Comparison of ENCODE assay signal across 34 cellular contexts in the genomic region with DNA sequence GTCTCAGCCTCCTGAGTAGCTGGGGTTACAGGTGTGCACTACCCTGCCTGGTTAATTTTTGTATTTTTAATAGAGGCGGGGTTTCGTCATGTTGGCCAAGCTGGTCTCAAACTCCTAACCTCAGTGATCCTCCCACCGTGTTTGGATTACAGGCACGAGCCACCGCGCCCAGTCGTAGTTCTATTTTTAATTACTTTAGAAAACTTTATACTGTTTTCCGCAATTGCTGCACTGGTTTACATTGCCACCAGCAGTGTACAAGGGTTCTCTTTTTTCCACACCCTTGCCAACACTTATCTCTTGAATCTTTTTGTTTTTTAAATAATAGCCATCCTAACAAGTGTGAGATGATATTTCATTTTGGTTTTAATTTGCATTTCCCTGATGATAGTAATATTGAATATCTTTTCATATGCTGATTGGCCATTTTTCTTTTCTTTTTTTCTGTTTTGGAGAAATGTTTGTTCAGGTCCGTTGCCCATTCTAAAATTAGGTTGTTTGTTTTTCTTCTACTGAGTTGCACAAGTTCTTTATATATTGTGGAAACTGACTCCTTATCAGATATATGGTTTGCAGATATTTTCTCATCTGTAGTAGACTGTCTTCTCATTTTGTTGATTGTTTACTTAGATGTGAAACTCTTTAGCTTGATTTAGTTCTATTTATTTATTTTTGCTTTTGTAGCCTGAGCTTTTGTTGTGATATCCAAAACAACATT.
"Had no signal": no experiment of that assay in that cellular context is flagged by ENCODE, and none has a peak within 500 bp of the region (broad histone marks: within the 10 kb centered on the region; RNA-seq: fewer than 3 reads in every experiment).

No MANE protein-coding gene starts in this region.

- H3K4me3 ChIP-seq: body of pancreas, esophagus muscularis mucosa, gastrocnemius medialis, heart left ventricle had no signal

- H3K27ac Mint-ChIP-seq: activated B cell treated with CpG ODN at 0.5 μM for 24 hours; activated CD4-positive, alpha-beta memory T cell treated with anti-CD3 and anti-CD28 coated beads for 36 hours; activated CD4-positive, alpha-beta T cell treated with anti-CD3 and anti-CD28 coated beads, Interleukin-2, amount 10 ng/mL, durations not matched to agents 24 days and 14 days; activated CD8-positive, alpha-beta memory T cell treated with anti-CD3 and anti-CD28 coated beads, Interleukin-2, amount 10 ng/mL, durations not matched to agents 7 days and 5 days; activated CD8-positive, alpha-beta T cell treated with anti-CD3 and anti-CD28 coated beads, Interleukin-2, amount 10 ng/mL, durations not matched to agents 7 days and 5 days; activated naive CD8-positive, alpha-beta T cell; activated T-helper 17 cell treated with anti-CD3 and anti-CD28 coated beads, Interleukin-2, amount 50 U/mL, for 72 hours; T-helper 17 cell; T-helper 2 cell treated with Interferon-gamma antibody and Interleukin-4, amounts not matched to agents 5 μg/mL and 100 μg/mL, for 36 hours had no signal

- DNase-seq: activated B cell treated with CpG ODN at 0.5 μM for 24 hours; activated CD4-positive, alpha-beta memory T cell treated with anti-CD3 and anti-CD28 coated beads for 36 hours; activated CD4-positive, alpha-beta T cell treated with anti-CD3 and anti-CD28 coated beads, Interleukin-2, amount 10 ng/mL, durations not matched to agents 24 days and 14 days; activated CD8-positive, alpha-beta memory T cell treated with anti-CD3 and anti-CD28 coated beads, Interleukin-2, amount 10 ng/mL, durations not matched to agents 7 days and 5 days; activated CD8-positive, alpha-beta memory T cell treated with anti-CD3 and anti-CD28 coated beads, Interleukin-2, amount 50 U/mL, for 4 hours; activated CD8-positive, alpha-beta T cell treated with anti-CD3 and anti-CD28 coated beads, Interleukin-2, amount 10 ng/mL, durations not matched to agents 7 days and 5 days; activated effector memory CD4-positive, alpha-beta T cell treated with Interleukin-2 at 50 U/mL for 16 hours; activated gamma-delta T cell treated with Interleukin-2 at 50 U/mL for 16 hours; activated naive CD4-positive, alpha-beta T cell treated with anti-CD3 and anti-CD28 coated beads, Interleukin-2, amount 50 U/mL, for 16 hours; activated naive CD4-positive, alpha-beta T cell treated with Interleukin-2 at 50 U/mL for 16 hours; activated T-cell treated with anti-CD3 and anti-CD28 coated beads, Interleukin-2, amount 50 U/mL, for 24 hours; amygdala; aorta; body of pancreas; caudate nucleus; cortex of kidney; dermis blood vessel endothelial cell; effector CD4-positive, alpha-beta T cell; effector memory CD8-positive, alpha-beta T cell; erythroblast; foreskin keratinocyte; gastrocnemius medialis; glutamatergic neuron; heart left ventricle; T-helper 1 cell; T-helper 17 cell; T1000; WERI-Rb-1 had no signal

- H3K4me1 ChIP-seq: body of pancreas, esophagus muscularis mucosa, foreskin keratinocyte, gastrocnemius medialis, heart left ventricle had no signal

- ATAC-seq: activated CD4-positive, CD25-positive, alpha-beta regulatory T cell treated with anti-CD3 and anti-CD28 coated beads, Interleukin-2, amount 50 U/mL, for 24 hours; activated CD8-positive, alpha-beta memory T cell treated with anti-CD3 and anti-CD28 coated beads, Interleukin-2, amount 10 ng/mL, durations not matched to agents 7 days and 5 days; activated CD8-positive, alpha-beta T cell treated with anti-CD3 and anti-CD28 coated beads, Interleukin-2, amount 10 ng/mL, durations not matched to agents 7 days and 5 days; activated T-helper 17 cell treated with anti-CD3 and anti-CD28 coated beads, Interleukin-2, amount 50 U/mL, for 72 hours; body of pancreas; effector memory CD8-positive, alpha-beta T cell; foreskin keratinocyte; gastrocnemius medialis; heart left ventricle; T-helper 17 cell had no signal

- H3K27ac ChIP-seq: body of pancreas, esophagus muscularis mucosa, foreskin keratinocyte, gastrocnemius medialis, heart left ventricle, WERI-Rb-1 had no signal

- H3K4me1 Mint-ChIP-seq: activated B cell treated with CpG ODN at 0.5 μM for 24 hours had no signal

- H3K27me3 Mint-ChIP-seq: activated B cell treated with CpG ODN at 0.5 μM for 24 hours; activated CD4-positive, alpha-beta memory T cell treated with anti-CD3 and anti-CD28 coated beads for 36 hours; activated CD4-positive, alpha-beta T cell treated with anti-CD3 and anti-CD28 coated beads, Interleukin-2, amount 10 ng/mL, durations not matched to agents 24 days and 14 days; activated CD8-positive, alpha-beta memory T cell treated with anti-CD3 and anti-CD28 coated beads, Interleukin-2, amount 10 ng/mL, durations not matched to agents 7 days and 5 days; activated naive CD8-positive, alpha-beta T cell; activated T-cell treated with anti-CD3 and anti-CD28 coated beads, Interleukin-2, amount 50 U/mL, for 24 hours; activated T-helper 17 cell treated with anti-CD3 and anti-CD28 coated beads, Interleukin-2, amount 50 U/mL, for 72 hours; effector memory CD8-positive, alpha-beta T cell; T-helper 17 cell had no signal

- H3K4me3 Mint-ChIP-seq: activated B cell treated with CpG ODN at 0.5 μM for 24 hours; activated CD4-positive, alpha-beta memory T cell treated with anti-CD3 and anti-CD28 coated beads for 36 hours; activated CD4-positive, alpha-beta T cell treated with anti-CD3 and anti-CD28 coated beads, Interleukin-2, amount 10 ng/mL, durations not matched to agents 24 days and 14 days; activated CD8-positive, alpha-beta memory T cell treated with anti-CD3 and anti-CD28 coated beads, Interleukin-2, amount 10 ng/mL, durations not matched to agents 7 days and 5 days; activated CD8-positive, alpha-beta T cell treated with anti-CD3 and anti-CD28 coated beads, Interleukin-2, amount 10 ng/mL, durations not matched to agents 7 days and 5 days; activated naive CD8-positive, alpha-beta T cell; activated T-cell treated with anti-CD3 and anti-CD28 coated beads, Interleukin-2, amount 50 U/mL, for 24 hours; activated T-helper 17 cell treated with anti-CD3 and anti-CD28 coated beads, Interleukin-2, amount 50 U/mL, for 72 hours; effector memory CD8-positive, alpha-beta T cell; T-helper 17 cell; T-helper 2 cell treated with Interferon-gamma antibody and Interleukin-4, amounts not matched to agents 5 μg/mL and 100 μg/mL, for 36 hours had no signal

- H3K9me3 Mint-ChIP-seq: effector memory CD8-positive, alpha-beta T cell had no signal

- FAIRE-seq: colon had no signal

- H3K27me3 ChIP-seq: body of pancreas, esophagus muscularis mucosa, foreskin keratinocyte, gastrocnemius medialis, heart left ventricle had no signal
